1 cellular context compared by ENCODE assay signal in the genomic region with DNA sequence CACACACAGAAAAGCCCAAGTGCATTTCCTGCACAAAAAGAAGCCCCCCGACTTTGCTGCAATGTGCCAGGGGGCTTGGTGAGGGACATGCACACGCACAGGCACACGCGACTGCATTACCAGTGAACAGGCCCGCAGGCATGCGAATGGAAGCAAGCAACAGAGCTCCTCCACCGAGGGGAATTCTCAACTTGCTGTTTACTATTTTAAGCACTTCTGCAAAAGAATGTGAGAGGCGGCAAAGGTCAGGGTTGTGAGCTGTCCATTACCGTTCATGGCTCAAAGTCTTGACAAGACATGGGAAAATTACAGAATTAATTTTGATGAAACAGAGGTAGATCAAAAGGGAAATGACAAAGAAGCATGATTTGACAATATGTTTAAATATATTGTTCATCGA.
TF ChIP-seq lines count a peak whose summit lies in the region.

No MANE protein-coding gene starts in this region.

TF ChIP-seq in GM12878, 131 proteins besides CTCF, POLR2A, EP300 and RAD21 (continued from another document):
- TF ChIP-seq, protein P1, sequence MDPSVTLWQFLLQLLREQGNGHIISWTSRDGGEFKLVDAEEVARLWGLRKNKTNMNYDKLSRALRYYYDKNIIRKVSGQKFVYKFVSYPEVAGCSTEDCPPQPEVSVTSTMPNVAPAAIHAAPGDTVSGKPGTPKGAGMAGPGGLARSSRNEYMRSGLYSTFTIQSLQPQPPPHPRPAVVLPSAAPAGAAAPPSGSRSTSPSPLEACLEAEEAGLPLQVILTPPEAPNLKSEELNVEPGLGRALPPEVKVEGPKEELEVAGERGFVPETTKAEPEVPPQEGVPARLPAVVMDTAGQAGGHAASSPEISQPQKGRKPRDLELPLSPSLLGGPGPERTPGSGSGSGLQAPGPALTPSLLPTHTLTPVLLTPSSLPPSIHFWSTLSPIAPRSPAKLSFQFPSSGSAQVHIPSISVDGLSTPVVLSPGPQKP (IDR thresholded peaks at IDR 0.05; ENCODE audit: low read depth, low read length) = no peak
- TF ChIP-seq, protein P2, sequence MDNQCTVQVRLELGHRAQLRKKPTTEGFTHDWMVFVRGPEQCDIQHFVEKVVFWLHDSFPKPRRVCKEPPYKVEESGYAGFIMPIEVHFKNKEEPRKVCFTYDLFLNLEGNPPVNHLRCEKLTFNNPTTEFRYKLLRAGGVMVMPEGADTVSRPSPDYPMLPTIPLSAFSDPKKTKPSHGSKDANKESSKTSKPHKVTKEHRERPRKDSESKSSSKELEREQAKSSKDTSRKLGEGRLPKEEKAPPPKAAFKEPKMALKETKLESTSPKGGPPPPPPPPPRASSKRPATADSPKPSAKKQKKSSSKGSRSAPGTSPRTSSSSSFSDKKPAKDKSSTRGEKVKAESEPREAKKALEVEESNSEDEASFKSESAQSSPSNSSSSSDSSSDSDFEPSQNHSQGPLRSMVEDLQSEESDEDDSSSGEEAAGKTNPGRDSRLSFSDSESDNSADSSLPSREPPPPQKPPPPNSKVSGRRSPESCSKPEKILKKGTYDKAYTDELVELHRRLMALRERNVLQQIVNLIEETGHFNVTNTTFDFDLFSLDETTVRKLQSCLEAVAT (IDR thresholded peaks at IDR 0.05) = peak; percentile 48; the same call in 1 of the 2 replicates
- peak; percentile 75 for TF ChIP-seq NR2F1 (conservative IDR thresholded peaks at IDR 0.05)
